ENCODE assay signal across 41 cellular contexts in the genomic region with DNA sequence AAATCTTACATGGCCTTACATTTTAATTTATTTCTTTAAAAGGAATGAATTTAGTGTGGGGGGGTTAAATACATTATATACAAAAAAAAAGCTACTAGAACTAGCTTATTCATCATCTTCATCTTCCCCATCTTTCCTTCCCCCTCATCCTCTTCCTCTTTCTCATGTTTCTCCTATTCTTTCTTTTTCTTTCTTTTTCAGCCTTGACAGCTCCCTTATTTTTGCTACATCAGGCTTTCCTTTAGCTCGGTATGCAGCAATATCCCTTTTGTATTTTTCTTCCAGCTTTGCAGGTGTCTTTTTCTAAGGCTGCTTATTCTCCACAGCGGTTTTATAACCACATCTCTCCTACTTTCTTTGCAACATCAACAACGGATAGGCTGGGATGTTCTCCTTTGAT. TPM values are rescaled to one million over a fixed set of nuclear protein-coding genes. Genes with fewer than 3 reads are reported as not detected.
"Had no signal": no experiment of that assay in that cellular context is flagged by ENCODE, and none has a peak within 500 bp of the region (broad histone marks: within the 10 kb centered on the region; RNA-seq: fewer than 3 reads in every experiment).

No MANE protein-coding gene starts in this region.

- H3K27ac Mint-ChIP-seq: activated naive CD4-positive, alpha-beta T cell treated with anti-CD3 and anti-CD28 coated beads for 36 hours; activated naive CD4-positive, alpha-beta T cell treated with anti-CD3 and anti-CD28 coated beads, Interleukin-2, amount 10 ng/mL, durations not matched to agents 7 days and 5 days; activated naive CD4-positive, alpha-beta T cell treated with anti-CD3 and anti-CD28 coated beads, Interleukin-2, amount 50 U/mL, for 24 hours; activated naive CD8-positive, alpha-beta T cell; activated naive CD8-positive, alpha-beta T cell treated with anti-CD3 and anti-CD28 coated beads for 36 hours; activated naive CD8-positive, alpha-beta T cell treated with anti-CD3 and anti-CD28 coated beads, Interleukin-2, amount 10 ng/mL, durations not matched to agents 7 days and 5 days; activated naive CD8-positive, alpha-beta T cell treated with anti-CD3 and anti-CD28 coated beads, Interleukin-2, amount 50 U/mL, for 24 hours; activated T-cell treated with anti-CD3 and anti-CD28 coated beads, Interleukin-2, amount 50 U/mL, for 24 hours; activated T-cell treated with anti-CD3 and anti-CD28 coated beads, Interleukin-2, amount 50 U/mL, for 72 hours; activated T-helper 1 cell treated with anti-CD3 and anti-CD28 coated beads, Interleukin-12 subunit alpha, Interleukin-12 subunit beta, Interleukin-2, Interleukin-4 antibody, amounts not matched to agents 30 ng/mL and 10 ng/mL and 1 ng/mL, durations not matched to agents 14 hours and 24 hours and 36 hours; activated T-helper 17 cell treated with anti-CD3 and anti-CD28 coated beads, Interleukin-2, amount 50 U/mL, for 72 hours; activated T-helper 2 cell treated with anti-CD3 and anti-CD28 coated beads, Interferon-gamma antibody, Interleukin-2, Interleukin-4, amounts not matched to agents 10 μg/mL and 5 μg/mL and 100 μg/mL, durations not matched to agents 14 hours and 24 hours and 36 hours; brain had no signal

- H3K4me1 Mint-ChIP-seq: activated naive CD4-positive, alpha-beta T cell treated with anti-CD3 and anti-CD28 coated beads, Interleukin-2, amount 10 ng/mL, durations not matched to agents 7 days and 5 days; activated naive CD4-positive, alpha-beta T cell treated with anti-CD3 and anti-CD28 coated beads, Interleukin-2, amount 50 U/mL, for 24 hours; activated naive CD8-positive, alpha-beta T cell treated with anti-CD3 and anti-CD28 coated beads, Interleukin-2, amount 50 U/mL, for 24 hours; activated T-helper 17 cell treated with anti-CD3 and anti-CD28 coated beads, Interleukin-2, amount 50 U/mL, for 72 hours; central memory CD8-positive, alpha-beta T cell had no signal

- H3K27me3 Mint-ChIP-seq: activated T-cell treated with anti-CD3 and anti-CD28 coated beads, Interleukin-2, amount 50 U/mL, for 24 hours had no signal

- H3K9me3 ChIP-seq: adrenal gland, ascending aorta, body of pancreas, breast epithelium had no signal

- H3K4me3 ChIP-seq: adrenal gland, ascending aorta, body of pancreas, breast epithelium, cardiac muscle cell had no signal

- ATAC-seq: activated naive CD4-positive, alpha-beta T cell treated with anti-CD3 and anti-CD28 coated beads, Interleukin-2, amount 50 U/mL, for 72 hours; activated naive CD8-positive, alpha-beta T cell treated with anti-CD3 and anti-CD28 coated beads, Interleukin-2, amount 50 U/mL, for 24 hours; activated T-cell treated with anti-CD3 and anti-CD28 coated beads, Interleukin-2, amount 50 U/mL, for 4 hours; activated T-cell treated with anti-CD3 and anti-CD28 coated beads, Interleukin-2, amount 50 U/mL, for 72 hours; activated T-helper 17 cell treated with anti-CD3 and anti-CD28 coated beads, Interleukin-2, amount 50 U/mL, for 72 hours; body of pancreas had no signal

- H3K4me1 ChIP-seq: adrenal gland, ascending aorta, breast epithelium had no signal

- DNase-seq: activated effector memory CD4-positive, alpha-beta T cell treated with anti-CD3 and anti-CD28 coated beads, Interleukin-2, amount 50 U/mL, for 16 hours; activated effector memory CD4-positive, alpha-beta T cell treated with Interleukin-2 at 50 U/mL for 16 hours; activated gamma-delta T cell; activated gamma-delta T cell treated with Interleukin-2 at 50 U/mL for 16 hours; activated naive CD4-positive, alpha-beta T cell; activated naive CD4-positive, alpha-beta T cell treated with anti-CD3 and anti-CD28 coated beads for 36 hours; activated naive CD4-positive, alpha-beta T cell treated with anti-CD3 and anti-CD28 coated beads, Interleukin-2, amount 10 ng/mL, durations not matched to agents 7 days and 5 days; activated naive CD4-positive, alpha-beta T cell treated with anti-CD3 and anti-CD28 coated beads, Interleukin-2, amount 50 U/mL, for 16 hours; activated naive CD4-positive, alpha-beta T cell treated with Interleukin-2 at 50 U/mL for 16 hours; activated naive CD8-positive, alpha-beta T cell treated with anti-CD3 and anti-CD28 coated beads for 36 hours; activated naive CD8-positive, alpha-beta T cell treated with anti-CD3 and anti-CD28 coated beads, Interleukin-2, amount 10 ng/mL, durations not matched to agents 7 days and 5 days; activated naive CD8-positive, alpha-beta T cell treated with anti-CD3 and anti-CD28 coated beads, Interleukin-2, amount 50 U/mL, for 24 hours; activated T-cell treated with anti-CD3 and anti-CD28 coated beads, Interleukin-2, amount 50 U/mL, for 24 hours; activated T-cell treated with anti-CD3 and anti-CD28 coated beads, Interleukin-2, amount 50 U/mL, for 4 hours; activated T-cell treated with anti-CD3 and anti-CD28 coated beads, Interleukin-2, amount 50 U/mL, for 48 hours; activated T-cell treated with anti-CD3 and anti-CD28 coated beads, Interleukin-2, amount 50 U/mL, for 72 hours; adrenal gland; amniotic stem cell; amygdala; anterior cingulate cortex; aorta; body of pancreas; brain microvascular endothelial cell; caudate nucleus; central memory CD4-positive, alpha-beta T cell; cerebellar nuclear complex had no signal

- H3K36me3 ChIP-seq: adrenal gland, ascending aorta, brain microvascular endothelial cell, breast epithelium, cardiac muscle cell had no signal

- H3K4me3 Mint-ChIP-seq: activated naive CD4-positive, alpha-beta T cell treated with anti-CD3 and anti-CD28 coated beads for 36 hours; activated naive CD4-positive, alpha-beta T cell treated with anti-CD3 and anti-CD28 coated beads, Interleukin-2, amount 10 ng/mL, durations not matched to agents 7 days and 5 days; activated naive CD4-positive, alpha-beta T cell treated with anti-CD3 and anti-CD28 coated beads, Interleukin-2, amount 50 U/mL, for 24 hours; activated naive CD8-positive, alpha-beta T cell; activated naive CD8-positive, alpha-beta T cell treated with anti-CD3 and anti-CD28 coated beads for 36 hours; activated naive CD8-positive, alpha-beta T cell treated with anti-CD3 and anti-CD28 coated beads, Interleukin-2, amount 10 ng/mL, durations not matched to agents 7 days and 5 days; activated naive CD8-positive, alpha-beta T cell treated with anti-CD3 and anti-CD28 coated beads, Interleukin-2, amount 50 U/mL, for 24 hours; activated T-cell treated with anti-CD3 and anti-CD28 coated beads, Interleukin-2, amount 50 U/mL, for 24 hours; activated T-cell treated with anti-CD3 and anti-CD28 coated beads, Interleukin-2, amount 50 U/mL, for 4 hours; activated T-cell treated with anti-CD3 and anti-CD28 coated beads, Interleukin-2, amount 50 U/mL, for 72 hours; activated T-helper 1 cell treated with anti-CD3 and anti-CD28 coated beads, Interleukin-12 subunit alpha, Interleukin-12 subunit beta, Interleukin-2, Interleukin-4 antibody, amounts not matched to agents 30 ng/mL and 10 ng/mL and 1 ng/mL, durations not matched to agents 14 hours and 24 hours and 36 hours; activated T-helper 17 cell treated with anti-CD3 and anti-CD28 coated beads, Interleukin-2, amount 50 U/mL, for 72 hours; brain; central memory CD8-positive, alpha-beta T cell had no signal

- H3K27ac ChIP-seq: adrenal gland, ascending aorta, body of pancreas, brain microvascular endothelial cell, breast epithelium, cardiac muscle cell had no signal

- H3K27me3 ChIP-seq: adrenal gland, ascending aorta, body of pancreas, brain microvascular endothelial cell, breast epithelium, cardiac muscle cell had no signal

- H3K36me3 Mint-ChIP-seq: activated naive CD4-positive, alpha-beta T cell treated with anti-CD3 and anti-CD28 coated beads, Interleukin-2, amount 10 ng/mL, durations not matched to agents 7 days and 5 days; activated naive CD4-positive, alpha-beta T cell treated with anti-CD3 and anti-CD28 coated beads, Interleukin-2, amount 50 U/mL, for 24 hours; activated naive CD4-positive, alpha-beta T cell treated with anti-CD3 and anti-CD28 coated beads, Interleukin-2, amount 50 U/mL, for 72 hours; activated naive CD8-positive, alpha-beta T cell; activated naive CD8-positive, alpha-beta T cell treated with anti-CD3 and anti-CD28 coated beads for 36 hours; activated naive CD8-positive, alpha-beta T cell treated with anti-CD3 and anti-CD28 coated beads, Interleukin-2, amount 10 ng/mL, durations not matched to agents 7 days and 5 days; brain had no signal

- H3K9me3 Mint-ChIP-seq: activated naive CD4-positive, alpha-beta T cell treated with anti-CD3 and anti-CD28 coated beads for 36 hours; activated naive CD4-positive, alpha-beta T cell treated with anti-CD3 and anti-CD28 coated beads, Interleukin-2, amount 10 ng/mL, durations not matched to agents 7 days and 5 days; activated naive CD4-positive, alpha-beta T cell treated with anti-CD3 and anti-CD28 coated beads, Interleukin-2, amount 50 U/mL, for 24 hours; activated naive CD4-positive, alpha-beta T cell treated with anti-CD3 and anti-CD28 coated beads, Interleukin-2, amount 50 U/mL, for 72 hours; activated naive CD8-positive, alpha-beta T cell treated with anti-CD3 and anti-CD28 coated beads for 36 hours; activated naive CD8-positive, alpha-beta T cell treated with anti-CD3 and anti-CD28 coated beads, Interleukin-2, amount 10 ng/mL, durations not matched to agents 7 days and 5 days; activated naive CD8-positive, alpha-beta T cell treated with anti-CD3 and anti-CD28 coated beads, Interleukin-2, amount 50 U/mL, for 24 hours; activated T-cell treated with anti-CD3 and anti-CD28 coated beads, Interleukin-2, amount 50 U/mL, for 24 hours; activated T-cell treated with anti-CD3 and anti-CD28 coated beads, Interleukin-2, amount 50 U/mL, for 4 hours; activated T-cell treated with anti-CD3 and anti-CD28 coated beads, Interleukin-2, amount 50 U/mL, for 72 hours; activated T-helper 1 cell treated with anti-CD3 and anti-CD28 coated beads, Interleukin-12 subunit alpha, Interleukin-12 subunit beta, Interleukin-2, Interleukin-4 antibody, amounts not matched to agents 30 ng/mL and 10 ng/mL and 1 ng/mL, durations not matched to agents 14 hours and 24 hours and 36 hours; activated T-helper 17 cell treated with anti-CD3 and anti-CD28 coated beads, Interleukin-2, amount 50 U/mL, for 72 hours; activated T-helper 2 cell treated with anti-CD3 and anti-CD28 coated beads, Interferon-gamma antibody, Interleukin-2, Interleukin-4, amounts not matched to agents 10 μg/mL and 5 μg/mL and 100 μg/mL, durations not matched to agents 14 hours and 24 hours and 36 hours; central memory CD8-positive, alpha-beta T cell had no signal

- FAIRE-seq: astrocyte, bronchial epithelial cell had no signal

RNA-seq across cellular contexts. Expression of gene SLC28A1, which starts 55.9 kb away (rescaled TPM):
- total RNA-seq: activated naive CD4-positive, alpha-beta T cell treated with anti-CD3 and anti-CD28 coated beads for 36 hours; activated naive CD8-positive, alpha-beta T cell treated with anti-CD3 and anti-CD28 coated beads for 36 hours; activated naive CD8-positive, alpha-beta T cell treated with anti-CD3 and anti-CD28 coated beads, Interleukin-2, amount 10 ng/mL, durations not matched to agents 7 days and 5 days; activated T-cell treated with anti-CD3 and anti-CD28 coated beads, Interleukin-2, amount 50 U/mL, for 4 hours; activated T-cell treated with anti-CD3 and anti-CD28 coated beads, Interleukin-2, amount 50 U/mL, for 72 hours; activated T-helper 1 cell treated with anti-CD3 and anti-CD28 coated beads, Interleukin-12 subunit alpha, Interleukin-12 subunit beta, Interleukin-2, Interleukin-4 antibody, amounts not matched to agents 30 ng/mL and 10 ng/mL and 1 ng/mL, durations not matched to agents 14 hours and 24 hours and 36 hours; activated T-helper 17 cell treated with anti-CD3 and anti-CD28 coated beads, Interleukin-2, amount 50 U/mL, for 72 hours; activated T-helper 2 cell treated with anti-CD3 and anti-CD28 coated beads, Interferon-gamma antibody, Interleukin-2, Interleukin-4, amounts not matched to agents 10 μg/mL and 5 μg/mL and 100 μg/mL, durations not matched to agents 14 hours and 24 hours and 36 hours; ascending aorta; astrocyte; bronchial epithelial cell; cerebellum; chondrocyte had no signal
